Comparison of ENCODE assay signal across 8 cellular contexts in the genomic region with DNA sequence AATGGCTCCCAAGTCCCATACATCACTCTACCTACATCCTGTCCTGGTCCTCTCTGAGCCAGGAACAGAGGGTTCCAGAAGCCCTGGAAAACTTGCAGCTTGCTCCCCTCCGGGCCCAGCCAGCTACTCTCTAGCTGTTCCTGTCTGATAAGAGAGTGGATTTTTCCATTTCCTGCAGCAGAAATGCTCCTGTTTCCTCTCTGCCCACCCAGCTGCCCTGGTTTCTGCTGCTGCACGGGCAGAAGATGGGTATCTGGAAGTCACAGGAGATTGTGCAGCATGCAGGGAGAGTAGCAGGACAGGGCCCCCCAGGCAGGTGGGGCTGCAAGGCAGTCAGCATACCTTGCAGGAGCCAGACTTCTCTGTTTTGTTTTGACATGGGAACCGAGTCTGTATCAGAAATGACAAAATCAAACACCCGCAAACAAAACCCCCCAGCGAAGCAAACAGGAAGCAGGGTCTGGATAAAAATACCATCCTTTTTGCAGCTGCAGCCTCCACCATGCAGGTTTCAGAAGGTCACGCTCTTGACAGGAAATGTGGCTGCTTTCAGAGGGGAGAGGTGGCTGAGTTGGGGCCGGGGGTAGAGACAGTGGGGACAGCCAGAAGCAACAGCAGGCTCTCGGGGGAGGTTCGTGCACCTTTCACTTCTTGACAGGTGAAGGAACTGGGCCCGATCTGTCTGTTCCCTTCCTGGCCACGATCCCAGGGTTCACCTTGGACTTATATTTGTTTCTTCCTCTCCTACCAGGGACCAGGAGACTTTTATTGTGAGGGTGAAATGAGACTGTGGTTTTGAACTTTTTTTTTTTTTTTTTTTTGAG. TPM values are rescaled to one million over a fixed set of nuclear protein-coding genes. Genes with fewer than 3 reads are reported as not detected.
A peak's percentile ranks its signal among the peaks of the same experiment; 100 is the strongest.
DNase-seq lines count a peak whose midpoint lies in the region; ATAC-seq and TF ChIP-seq lines count a peak whose summit lies in the region.

No MANE protein-coding gene starts in this region.

- peak overlapping the region; percentile 98 for H3K27ac Mint-ChIP-seq in CD8-positive, alpha-beta T cell

- no peak for TF ChIP-seq CTCF in CD8-positive, alpha-beta T cell (IDR thresholded peaks at IDR 0.05)
- no peak for TF ChIP-seq CTCF in heart right ventricle (IDR thresholded peaks at IDR 0.05)

- peak overlapping the region; percentile 82 for H3K4me3 Mint-ChIP-seq in CD8-positive, alpha-beta T cell

- peaks cover 59% of the 10 kb centered on the region for H3K4me1 ChIP-seq in CD8-positive, alpha-beta T cell (ENCODE audit: insufficient read depth, low read length)
- H3K4me1 ChIP-seq in heart right ventricle (peaks cover 4 to 72% (median 37%) of the 10 kb centered on the region in 9 donors), subcutaneous abdominal adipose tissue (ENCODE audit: control insufficient read depth in 5 of 5, insufficient read depth in 5 of 5, low read length in 5 of 5) (peaks cover 0 to 48% (median 13%) of the 10 kb centered on the region in 5 donors)

- no peak overlapping the region for H3K9ac ChIP-seq in subcutaneous abdominal adipose tissue (ENCODE audit: low read length in 5 of 5)

- H3K36me3 ChIP-seq in CD8-positive, alpha-beta T cell (ENCODE audit: insufficient read depth, low read length) = no peaks in the 10 kb centered on the region
- H3K36me3 ChIP-seq in heart right ventricle (no peaks in the 10 kb centered on the region), subcutaneous abdominal adipose tissue (ENCODE audit: control insufficient read depth in 5 of 5, insufficient read depth in 5 of 5, low read length in 5 of 5) (no peaks in the 10 kb centered on the region)

- H3K27me3 ChIP-seq in CD8-positive, alpha-beta T cell (ENCODE audit: insufficient read depth, low read length) = no peaks in the 10 kb centered on the region
- H3K27me3 ChIP-seq in heart right ventricle (peaks cover 0 to 32% (median 20%) of the 10 kb centered on the region in 7 donors), subcutaneous abdominal adipose tissue (ENCODE audit: control insufficient read depth in 5 of 5, insufficient read depth in 4 of 5, low read length in 5 of 5) (peaks cover 0 to 18% (median 13%) of the 10 kb centered on the region in 5 donors)

- POLR2A ChIA-PET in CD8-positive, alpha-beta T cell (lab: Charles Lee) = interaction anchor here (0.6 to 3.4 kb wide), 14 partner anchors 8 to 1354 kb away, joined by 3 to 44 read pairs (median 4); a partner anchor contains a TSS

- peaks cover 90% of the 10 kb centered on the region for H3K4me1 Mint-ChIP-seq in CD8-positive, alpha-beta T cell (ENCODE audit: low read depth)

- peak; percentile 51 for ATAC-seq in CD8-positive, alpha-beta T cell
- ATAC-seq in GM19438 (IDR thresholded peaks at IDR 0.05; ENCODE audit: low read depth, unreplicated experiment) (peak; percentile 61), HG03457 (IDR thresholded peaks at IDR 0.05; ENCODE audit: unreplicated experiment) (peak; percentile 33), heart right ventricle (peak; percentile 35 to 85 (median 74))

- H3K27ac ChIP-seq in CD8-positive, alpha-beta T cell (ENCODE audit: low read depth, low read length) = peak overlapping the region; percentile 61
- H3K27ac ChIP-seq in heart right ventricle (peak overlapping the region in 6 of 10 donors; percentile 39 to 77 (median 46)), subcutaneous abdominal adipose tissue (ENCODE audit: low read depth, low read length) (no peak overlapping the region)

- DNase-seq in CD8-positive, alpha-beta T cell = peak; percentile 53 to 86 (median 69)
- DNase-seq in activated CD4-positive, alpha-beta T cell treated with anti-CD3 and anti-CD28 coated beads, Interleukin-2, amount 50 U/mL, for 1 hour = peak; percentile 55
- DNase-seq in heart right ventricle = peak in 1 of 2 donors; percentile 15
- DNase-seq in NCI-H128 (lab: John Stamatoyannopoulos, UW; ENCODE audit: unreplicated experiment) = no peak
- no peak for DNase-seq in DMS53 treated with DMSO at 0.1 percent for 48 hours (lab: John Stamatoyannopoulos, UW; ENCODE audit: unreplicated experiment)

- H3K9me3 ChIP-seq in CD8-positive, alpha-beta T cell (ENCODE audit: low read length) = no peaks in the 10 kb centered on the region
- no peaks in the 10 kb centered on the region for H3K9me3 ChIP-seq in heart right ventricle
- no peaks in the 10 kb centered on the region for H3K9me3 ChIP-seq in subcutaneous abdominal adipose tissue (ENCODE audit: control insufficient read depth in 5 of 5, low read length in 5 of 5)

- 18 to 21% methylated on average over 11 of the region's 11 CpGs for WGBS in heart right ventricle, 2 donors

- intact Hi-C loops in CD8-positive, alpha-beta T cell (cut with DNase I, micrococcal nuclease) = loop anchor here (1.0 to 5.0 kb wide), 5 partner anchors 16 to 128 kb away; a partner anchor contains a TSS
- intact Hi-C loops in heart right ventricle (cut with DNase I) = loop anchor here in 2 of 10 donors (5.0 to 10.0 kb wide), 2 partner anchors 68 to 71 kb away; a partner anchor contains a TSS

- CTCF ChIA-PET in CD8-positive, alpha-beta T cell (lab: Charles Lee) = interaction anchor here (0.7 to 5.9 kb wide), 14 partner anchors 8 to 173 kb away, joined by 3 to 57 read pairs (median 5); a partner anchor contains a TSS

- H3K4me3 ChIP-seq in CD8-positive, alpha-beta T cell (ENCODE audit: low read depth, low read length) = peak overlapping the region; percentile 32
- H3K4me3 ChIP-seq in heart right ventricle = peak overlapping the region in 2 of 10 donors; percentile 1 to 19
- H3K4me3 ChIP-seq in subcutaneous abdominal adipose tissue (ENCODE audit: low read depth in 1 of 5, low read length in 5 of 5) = peak overlapping the region in 3 of 5 donors; percentile 9 to 34 (median 17)

- no peaks in the 10 kb centered on the region for H3K27me3 Mint-ChIP-seq in CD8-positive, alpha-beta T cell (ENCODE audit: low read depth)

- no peaks in the 10 kb centered on the region for H3K9me3 Mint-ChIP-seq in CD8-positive, alpha-beta T cell

- H3K36me3 Mint-ChIP-seq in CD8-positive, alpha-beta T cell = peaks cover 10% of the 10 kb centered on the region

RNA-seq across cellular contexts. Expression of a gene that starts 50.8 kb away (rescaled TPM):
- total RNA-seq in CD8-positive, alpha-beta T cell = 1 to 10 TPM; 5.3 to 6.3 TPM
- 1 to 10 TPM in 1 of 10 donors, under 1 TPM in 9; 0.12 to 2.8 (median 0.46) TPM for total RNA-seq in heart right ventricle
- under 1 TPM; 0.15 to 0.67 TPM for polyA plus RNA-seq in heart right ventricle

Comparison
In these comparisons a context has a peak if more than half of its experiments do, and no peak if none do; other contexts are left out.
1. DNase-seq: peak in CD8-positive, alpha-beta T cell (7 of 7) and activated CD4-positive, alpha-beta T cell treated with anti-CD3 and anti-CD28 coated beads, Interleukin-2, amount 50 U/mL, for 1 hour (single experiment); none in NCI-H128 (single experiment) and DMS53 treated with DMSO at 0.1 percent for 48 hours (single experiment).
2. Peak in every context shown above with its lines, with median percentiles within 50 percentile points of each other: ATAC-seq.